ENCODE assay signal across 19 cellular contexts in the genomic region with DNA sequence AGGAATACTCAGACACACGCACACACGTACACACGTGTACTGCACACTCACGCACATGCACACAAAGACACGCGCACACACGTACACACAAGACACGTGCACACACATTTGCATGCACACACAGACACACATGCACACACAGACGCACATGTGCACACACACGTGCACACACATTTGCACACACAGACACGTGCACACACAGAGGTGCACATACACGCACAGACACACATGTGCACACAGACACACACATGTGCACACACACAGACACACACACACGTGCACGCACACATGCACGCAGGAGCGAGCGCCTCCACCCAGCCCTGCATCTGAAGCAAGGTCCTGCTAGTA.
A peak's percentile ranks its signal among the peaks of the same experiment; 100 is the strongest.
DNase-seq lines count a peak whose midpoint lies in the region; ATAC-seq and TF ChIP-seq lines count a peak whose summit lies in the region.
"Had no signal": no experiment of that assay in that cellular context is flagged by ENCODE, and none has a peak within 500 bp of the region (broad histone marks: within the 10 kb centered on the region; RNA-seq: fewer than 3 reads in every experiment).

No MANE protein-coding gene starts in this region.

- H3K9me3 Mint-ChIP-seq in natural killer cell treated with Interleukin-12 subunit alpha and Interleukin-12 subunit beta and Interleukin-15 and Interleukin-18, amount 100 ng/mL, for 72 hours = no peaks in the 10 kb centered on the region
- H3K9me3 Mint-ChIP-seq in natural killer cell (no peaks in the 10 kb centered on the region), brain (peaks cover 0 to 3% (median 0%) of the 10 kb centered on the region in 5 experiments), neural crest cell (no peaks in the 10 kb centered on the region)
- H3K9me3 Mint-ChIP-seq: HFFc6 had no signal

- H3K27me3 Mint-ChIP-seq in natural killer cell treated with Interleukin-12 subunit alpha and Interleukin-12 subunit beta and Interleukin-15 and Interleukin-18, amount 100 ng/mL, for 72 hours = no peaks in the 10 kb centered on the region
- no peaks in the 10 kb centered on the region for H3K27me3 Mint-ChIP-seq in natural killer cell (ENCODE audit: low read depth in 2 of 2)
- H3K27me3 Mint-ChIP-seq in brain = no peaks in the 10 kb centered on the region
- no peaks in the 10 kb centered on the region for H3K27me3 Mint-ChIP-seq in neural crest cell (ENCODE audit: low read depth)

- DNase-seq in natural killer cell treated with Interleukin-12 subunit alpha and Interleukin-12 subunit beta and Interleukin-15 and Interleukin-18, amount 100 ng/mL, for 72 hours (ENCODE audit: low spot score) = peak; percentile 5
- DNase-seq in natural killer cell (no peak), neural crest cell (ENCODE audit: low read depth, low spot score) (no peak)
- DNase-seq in effector CD8-positive, alpha-beta T cell (lab: John Stamatoyannopoulos, UW) = no peak
- DNase-seq in NK-92 treated with Interleukin-12 subunit alpha and Interleukin-12 subunit beta, amount 100 ng/mL, for 24 hours (lab: John Stamatoyannopoulos, UW) = no peak
- DNase-seq: activated CD4-positive, alpha-beta T cell treated with anti-CD3 and anti-CD28 coated beads for 36 hours; activated naive CD4-positive, alpha-beta T cell treated with anti-CD3 and anti-CD28 coated beads, Interleukin-2, amount 50 U/mL, for 16 hours; anterior cingulate cortex; HFFc6; mammary epithelial cell; NCI-H146; NCI-H510A treated with DMSO at 0.1 percent for 48 hours; retina; stimulated activated CD4-positive, alpha-beta T cell treated with anti-CD3 and anti-CD28 coated beads, Interleukin-4, amount 100 ng/mL, for 1 hour; stimulated activated naive CD4-positive, alpha-beta T cell; testis had no signal

- TF ChIP-seq CTCF in natural killer cell (IDR thresholded peaks at IDR 0.05) (no peak), brain (conservative IDR thresholded peaks at IDR 0.05) (no peak), neural crest cell (conservative IDR thresholded peaks at IDR 0.05) (no peak)

- peaks cover 53 to 62% of the 10 kb centered on the region in 2 donors for H3K4me1 Mint-ChIP-seq in natural killer cell treated with Interleukin-12 subunit alpha and Interleukin-12 subunit beta and Interleukin-15 and Interleukin-18, amount 100 ng/mL, for 72 hours (ENCODE audit: low read depth in 2 of 2)
- H3K4me1 Mint-ChIP-seq in natural killer cell (peaks cover 27 to 29% of the 10 kb centered on the region in 2 donors), brain (peaks cover 10% of the 10 kb centered on the region), neural crest cell (peaks cover 20% of the 10 kb centered on the region)

- no peaks in the 10 kb centered on the region for H3K36me3 Mint-ChIP-seq in natural killer cell treated with Interleukin-12 subunit alpha and Interleukin-12 subunit beta and Interleukin-15 and Interleukin-18, amount 100 ng/mL, for 72 hours
- no peaks in the 10 kb centered on the region for H3K36me3 Mint-ChIP-seq in natural killer cell
- no peaks in the 10 kb centered on the region for H3K36me3 Mint-ChIP-seq in brain
- H3K36me3 Mint-ChIP-seq in neural crest cell (ENCODE audit: low read depth) = no peaks in the 10 kb centered on the region

- peak overlapping the region; percentile 72 for H3K4me3 Mint-ChIP-seq in natural killer cell treated with Interleukin-12 subunit alpha and Interleukin-12 subunit beta and Interleukin-15 and Interleukin-18, amount 100 ng/mL, for 72 hours
- no peak overlapping the region for H3K4me3 Mint-ChIP-seq in natural killer cell
- H3K4me3 Mint-ChIP-seq in brain = no peak overlapping the region
- H3K4me3 Mint-ChIP-seq in neural crest cell = no peak overlapping the region
- H3K4me3 Mint-ChIP-seq: activated CD4-positive, alpha-beta T cell treated with anti-CD3 and anti-CD28 coated beads for 36 hours; HFFc6 had no signal

- H3K27ac Mint-ChIP-seq in natural killer cell treated with Interleukin-12 subunit alpha and Interleukin-12 subunit beta and Interleukin-15 and Interleukin-18, amount 100 ng/mL, for 72 hours = peak overlapping the region; percentile 95 to 98
- no peak overlapping the region for H3K27ac Mint-ChIP-seq in natural killer cell
- H3K27ac Mint-ChIP-seq in brain = peak overlapping the region in 3 of 5 experiments; percentile 0 to 90 (median 66)
- H3K27ac Mint-ChIP-seq in neural crest cell (ENCODE audit: unreplicated experiment) = peak overlapping the region; percentile 62
- H3K27ac Mint-ChIP-seq: activated CD4-positive, alpha-beta T cell treated with anti-CD3 and anti-CD28 coated beads for 36 hours; HFFc6 had no signal

- ATAC-seq in natural killer cell treated with Interleukin-12 subunit alpha and Interleukin-12 subunit beta and Interleukin-15 and Interleukin-18, amount 100 ng/mL, for 72 hours = no peak
- no peak for ATAC-seq in natural killer cell
- ATAC-seq in HG03432 (IDR thresholded peaks at IDR 0.05; ENCODE audit: unreplicated experiment) = no peak
- ATAC-seq in GM18519 (IDR thresholded peaks at IDR 0.05; ENCODE audit: low FRiP score, unreplicated experiment) = no peak
- ATAC-seq: activated CD4-positive, alpha-beta T cell treated with anti-CD3 and anti-CD28 coated beads for 36 hours had no signal

- intact Hi-C loops in natural killer cell (cut with micrococcal nuclease) = no loop called here

Comparison
In these comparisons a context has a peak if more than half of its experiments do, and no peak if none do; other contexts are left out.
1. H3K27ac Mint-ChIP-seq: peak in natural killer cell treated with Interleukin-12 subunit alpha and Interleukin-12 subunit beta and Interleukin-15 and Interleukin-18, amount 100 ng/mL, for 72 hours (2 of 2), brain (3 of 5) and neural crest cell (single experiment); none in natural killer cell (0 of 2).